ENCODE assay signal across 22 cellular contexts in genomic region chr2:42197792-42198191, GRCh38.
"Had no signal": no experiment of that assay in that cellular context is flagged by ENCODE, and none has a peak within 500 bp of the region (broad histone marks: within the 10 kb centered on the region; RNA-seq: fewer than 3 reads in every experiment).

No MANE protein-coding gene starts in this region.

- H3K27me3 Mint-ChIP-seq: activated CD4-positive, alpha-beta memory T cell treated with anti-CD3 and anti-CD28 coated beads for 36 hours; activated naive CD8-positive, alpha-beta T cell treated with anti-CD3 and anti-CD28 coated beads, Interleukin-2, amount 10 ng/mL, durations not matched to agents 7 days and 5 days; brain had no signal

- DNase-seq: activated CD4-positive, alpha-beta memory T cell treated with anti-CD3 and anti-CD28 coated beads for 36 hours; activated CD4-positive, alpha-beta T cell treated with anti-CD3 and anti-CD28 coated beads for 4 hours; activated gamma-delta T cell; activated naive CD8-positive, alpha-beta T cell treated with anti-CD3 and anti-CD28 coated beads, Interleukin-2, amount 10 ng/mL, durations not matched to agents 7 days and 5 days; activated T-cell treated with anti-CD3 and anti-CD28 coated beads, Interleukin-2, amount 50 U/mL, for 4 hours; cortex of kidney; effector CD4-positive, alpha-beta T cell; heart left ventricle; kidney; midbrain; psoas muscle; right cardiac atrium; SJCRH30; stimulated activated CD4-positive, alpha-beta T cell treated with anti-CD3 and anti-CD28 coated beads, Interleukin-4, amount 100 ng/mL, for 1 hour; T-helper 2 cell; thyroid gland had no signal

- H3K36me3 ChIP-seq: esophagus muscularis mucosa, gastroesophageal sphincter, heart left ventricle, thyroid gland had no signal

- H3K4me1 ChIP-seq: psoas muscle had no signal

- H3K27me3 ChIP-seq: esophagus muscularis mucosa, gastroesophageal sphincter, heart left ventricle, SJCRH30, thyroid gland had no signal

- ATAC-seq: activated T-cell treated with anti-CD3 and anti-CD28 coated beads, Interleukin-2, amount 50 U/mL, for 4 hours; gastroesophageal sphincter; heart left ventricle; left lobe of liver; psoas muscle; right cardiac atrium had no signal

- H3K9me3 ChIP-seq: esophagus muscularis mucosa, gastroesophageal sphincter, heart left ventricle, psoas muscle, SJCRH30, thyroid gland had no signal

- H3K4me3 ChIP-seq: esophagus muscularis mucosa, gastroesophageal sphincter, heart left ventricle, lung, psoas muscle, SJCRH30, skin epidermis, thyroid gland had no signal

- H3K4me3 Mint-ChIP-seq: activated CD4-positive, alpha-beta memory T cell treated with anti-CD3 and anti-CD28 coated beads for 36 hours; activated naive CD8-positive, alpha-beta T cell treated with anti-CD3 and anti-CD28 coated beads, Interleukin-2, amount 10 ng/mL, durations not matched to agents 7 days and 5 days; activated T-cell treated with anti-CD3 and anti-CD28 coated beads, Interleukin-2, amount 50 U/mL, for 4 hours; brain had no signal

- H3K9me3 Mint-ChIP-seq: activated CD4-positive, alpha-beta memory T cell treated with anti-CD3 and anti-CD28 coated beads for 36 hours; activated naive CD8-positive, alpha-beta T cell treated with anti-CD3 and anti-CD28 coated beads, Interleukin-2, amount 10 ng/mL, durations not matched to agents 7 days and 5 days; activated T-cell treated with anti-CD3 and anti-CD28 coated beads, Interleukin-2, amount 50 U/mL, for 4 hours had no signal

- H3K27ac Mint-ChIP-seq: activated naive CD8-positive, alpha-beta T cell treated with anti-CD3 and anti-CD28 coated beads, Interleukin-2, amount 10 ng/mL, durations not matched to agents 7 days and 5 days; brain had no signal

- H3K27ac ChIP-seq: esophagus muscularis mucosa, gastroesophageal sphincter, heart left ventricle, psoas muscle, SJCRH30, skin epidermis, thyroid gland had no signal
